ENCODE assay signal across 1 cellular context in genomic region chr19:53576941-53577653, GRCh38.
TF ChIP-seq lines count a peak whose summit lies in the region.

No MANE protein-coding gene starts in this region.

TF ChIP-seq in HepG2, 621 proteins besides CTCF, POLR2A, EP300 and RAD21:
- TF ChIP-seq ZNF564 (CRISPR knock-in tag; IDR thresholded peaks at IDR 0.05) (no peak), ZNF274 (CRISPR knock-in tag; IDR thresholded peaks at IDR 0.05) (peak; percentile 96)
